Comparison of ENCODE assay signal across 1 cellular context in genomic region chr19:10758050-10758449, GRCh38.
TF ChIP-seq lines count a peak whose summit lies in the region.

No MANE protein-coding gene starts in this region.

TF ChIP-seq in K562, 482 proteins besides CTCF, POLR2A, EP300 and RAD21:
- peak; percentile 47 for TF ChIP-seq PCBP2 (IDR thresholded peaks at IDR 0.05; ENCODE audit: low read depth, low read length, poor library complexity, severe bottlenecking)
- peak; percentile 37; the same call in 1 of the 2 replicates for TF ChIP-seq ZNF512 (tag; IDR thresholded peaks at IDR 0.05)
